12 cellular contexts compared by ENCODE assay signal in genomic region chr1:201766117-201766863, GRCh38.
A peak's percentile ranks its signal among the peaks of the same experiment; 100 is the strongest.
DNase-seq lines count a peak whose midpoint lies in the region; ATAC-seq, FAIRE-seq and TF ChIP-seq lines count a peak whose summit lies in the region.
"Had no signal": no experiment of that assay in that cellular context is flagged by ENCODE, and none has a peak within 500 bp of the region (broad histone marks: within the 10 kb centered on the region; RNA-seq: fewer than 3 reads in every experiment).

No MANE protein-coding gene starts in this region.

- DNase-seq in AG10803 (ENCODE audit: low read depth) (peak; percentile 97), NCI-H446 treated with DMSO at 0.1 percent for 48 hours (lab: John Stamatoyannopoulos, UW) (peak; percentile 65), endothelial cell of umbilical vein (ENCODE audit: low read depth, low spot score) (no peak), colonic mucosa (no peak), NCI-H2081 (lab: John Stamatoyannopoulos, UW) (no peak), iPS-NIHi11 (ENCODE audit: low spot score) (no peak)
- DNase-seq: CD8-positive, alpha-beta memory T cell; head of caudate nucleus; NCI-H526 had no signal

- H3K4me1 Mint-ChIP-seq in nephron: peaks cover 51% of the 10 kb centered on the region
- H3K4me1 Mint-ChIP-seq: activated naive CD4-positive, alpha-beta T cell treated with anti-CD3 and anti-CD28 coated beads, Interleukin-2, amount 50 U/mL, for 24 hours; CD8-positive, alpha-beta memory T cell had no signal

- peak overlapping the region; percentile 65 to 88 (median 83) for H3K27ac Mint-ChIP-seq in nephron
- H3K27ac Mint-ChIP-seq: activated naive CD4-positive, alpha-beta T cell treated with anti-CD3 and anti-CD28 coated beads, Interleukin-2, amount 50 U/mL, for 24 hours; CD8-positive, alpha-beta memory T cell had no signal

- ATAC-seq in GM18502 (IDR thresholded peaks at IDR 0.05; ENCODE audit: poor library complexity, unreplicated experiment): no peak

- peaks cover 10% of the 10 kb centered on the region for H3K9me3 Mint-ChIP-seq in nephron
- H3K9me3 Mint-ChIP-seq: activated naive CD4-positive, alpha-beta T cell treated with anti-CD3 and anti-CD28 coated beads, Interleukin-2, amount 50 U/mL, for 24 hours had no signal

- peak overlapping the region; percentile 2 to 37 (median 33) for H3K4me3 Mint-ChIP-seq in nephron
- H3K4me3 Mint-ChIP-seq: activated naive CD4-positive, alpha-beta T cell treated with anti-CD3 and anti-CD28 coated beads, Interleukin-2, amount 50 U/mL, for 24 hours; CD8-positive, alpha-beta memory T cell had no signal

- H2AFZ ChIP-seq in endothelial cell of umbilical vein (ENCODE audit: low read depth, low read length): no peak overlapping the region

- CTCF ChIA-PET in endothelial cell of umbilical vein (lab: Charles Lee): interaction anchor here (0.7 to 1.8 kb wide), 8 partner anchors 9 to 56 kb away, joined by 3 to 9 read pairs (median 4); no protein-coding TSS in a partner anchor

- H3K27me3 ChIP-seq in endothelial cell of umbilical vein (ENCODE audit: control insufficient read depth in 2 of 2, insufficient read depth in 2 of 2, low read length in 2 of 2) (no peaks in the 10 kb centered on the region), colonic mucosa (no peaks in the 10 kb centered on the region)

- no peaks in the 10 kb centered on the region for H4K20me1 ChIP-seq in endothelial cell of umbilical vein (replicated peaks; ENCODE audit: control insufficient read depth, extremely low read depth, insufficient read depth, low read length)

- FAIRE-seq in endothelial cell of umbilical vein (lab: Jason Lieb, UNC): no peak

- TF ChIP-seq POLR2A in endothelial cell of umbilical vein (IDR thresholded peaks at IDR 0.05; ENCODE audit: low read depth, low read length): no peak

- no peak overlapping the region for H3K27ac ChIP-seq in endothelial cell of umbilical vein (ENCODE audit: insufficient read depth, low read depth, low read length)
- H3K27ac ChIP-seq in colonic mucosa: no peak overlapping the region

- dilution Hi-C loops in endothelial cell of umbilical vein (cut with MboI; ENCODE audit: extremely low pct_ligation_motif_present, low sequenced_read_pairs): no loop called here

- H3K36me3 Mint-ChIP-seq in nephron (ENCODE audit: low read depth): peaks cover 18% of the 10 kb centered on the region

- TF ChIP-seq CTCF in AG10803 (conservative IDR thresholded peaks at IDR 0.05; ENCODE audit: low read length) (no peak), endothelial cell of umbilical vein (IDR thresholded peaks at IDR 0.05; ENCODE audit: extremely low read depth in 1 of 2, insufficient read depth in 1 of 2, low read depth in 1 of 2, low read length in 2 of 2) (no peak), nephron (IDR thresholded peaks at IDR 0.05; ENCODE audit: unreplicated experiment in 3 of 3) (no peak), colonic mucosa (IDR thresholded peaks at IDR 0.05) (no peak)

- no TSS peak for BruUV-seq in endothelial cell of umbilical vein (replicated peaks; lab: Mats Ljungman, UMichigan)

- intact Hi-C loops in endothelial cell of umbilical vein (cut with micrococcal nuclease) (no loop called here), colonic mucosa (cut with DNase I) (no loop called here)

- no peaks in the 10 kb centered on the region for H3K27me3 Mint-ChIP-seq in nephron (ENCODE audit: low read depth)
- H3K27me3 Mint-ChIP-seq: activated naive CD4-positive, alpha-beta T cell treated with anti-CD3 and anti-CD28 coated beads, Interleukin-2, amount 50 U/mL, for 24 hours had no signal

- H3K36me3 ChIP-seq in endothelial cell of umbilical vein (ENCODE audit: control insufficient read depth in 2 of 2, extremely low read depth in 1 of 2, insufficient read depth in 2 of 2, low read length in 2 of 2) (peaks cover 0 to 2% of the 10 kb centered on the region in 2 experiments), colonic mucosa (no peaks in the 10 kb centered on the region)

- no peak overlapping the region for H3K4me3 ChIP-seq in AG10803 (ENCODE audit: low read length)
- no peak overlapping the region for H3K4me3 ChIP-seq in endothelial cell of umbilical vein (replicated peaks in 1 of 3; ENCODE audit: insufficient read depth in 1 of 3, low read depth in 1 of 3, low read length in 3 of 3)
- no peak overlapping the region for H3K4me3 ChIP-seq in colonic mucosa

- H3K4me2 ChIP-seq in endothelial cell of umbilical vein (ENCODE audit: insufficient read depth, low read length): no peak overlapping the region

- H3K9me3 ChIP-seq in endothelial cell of umbilical vein (replicated peaks; ENCODE audit: control insufficient read depth, insufficient read depth, low read length) (no peaks in the 10 kb centered on the region), colonic mucosa (no peaks in the 10 kb centered on the region)

- no peaks in the 10 kb centered on the region for H3K9me1 ChIP-seq in endothelial cell of umbilical vein (replicated peaks; ENCODE audit: control insufficient read depth, extremely low read depth, insufficient read depth, low read length)

- H3K4me1 ChIP-seq in endothelial cell of umbilical vein (ENCODE audit: control insufficient read depth, extremely low read depth, insufficient read depth, low read length): peaks cover 17% of the 10 kb centered on the region
- no peaks in the 10 kb centered on the region for H3K4me1 ChIP-seq in colonic mucosa

- peaks cover 76% of the 10 kb centered on the region for H3K79me2 ChIP-seq in endothelial cell of umbilical vein (ENCODE audit: control insufficient read depth, insufficient read depth, low read length)

- H3K9ac ChIP-seq in endothelial cell of umbilical vein (replicated peaks; ENCODE audit: extremely low read depth, insufficient read depth, low read length): no peak overlapping the region
- no peak overlapping the region for H3K9ac ChIP-seq in colonic mucosa (ENCODE audit: low read depth in 2 of 2, low read length in 2 of 2)

- POLR2A ChIA-PET in endothelial cell of umbilical vein (lab: Charles Lee): no interaction called here

TF ChIP-seq in endothelial cell of umbilical vein, 7 proteins besides CTCF, POLR2A, EP300 and RAD21:
- TF ChIP-seq GATA2 (IDR thresholded peaks at IDR 0.05; ENCODE audit: insufficient read depth, insufficient read length, low read depth, low read length): peak; percentile 18
- TF ChIP-seq EZH2 (IDR thresholded peaks at IDR 0.05; ENCODE audit: borderline replicate concordance, low read depth, low read length, severe bottlenecking): no peak

Comparison
In these comparisons a context has a peak if more than half of its experiments do, and no peak if none do; other contexts are left out.
1. DNase-seq: peak in AG10803 (single experiment) and NCI-H446 treated with DMSO at 0.1 percent for 48 hours (single experiment); none in endothelial cell of umbilical vein (single experiment), colonic mucosa (single experiment), NCI-H2081 (0 of 2) and iPS-NIHi11 (single experiment).